2 cellular contexts compared by ENCODE assay signal in the genomic region with DNA sequence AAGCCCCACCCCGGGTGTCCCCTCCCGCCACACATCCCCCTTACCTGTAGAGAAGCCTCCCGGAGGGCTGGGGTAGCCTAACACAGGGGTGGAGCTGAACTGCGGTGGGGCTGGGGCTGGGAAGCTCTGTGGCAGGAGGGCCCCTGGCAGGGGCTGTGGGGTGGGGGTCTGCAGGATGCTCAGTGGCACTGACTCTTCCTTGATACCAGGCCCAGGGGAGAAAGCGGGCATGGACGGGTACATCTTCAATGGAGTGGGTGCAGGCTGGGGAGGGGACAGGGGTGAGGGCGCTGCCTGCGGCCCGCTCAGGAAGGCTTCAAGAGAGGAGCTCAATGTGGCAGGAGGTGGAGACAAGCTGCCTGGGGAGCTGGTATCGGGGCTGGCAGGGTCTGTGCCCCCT.
TF ChIP-seq lines count a peak whose summit lies in the region.

No MANE protein-coding gene starts in this region.

TF ChIP-seq in SK-N-SH, 30 proteins besides CTCF, POLR2A, EP300 and RAD21 (continued from another document):
- TF ChIP-seq, protein P1, sequence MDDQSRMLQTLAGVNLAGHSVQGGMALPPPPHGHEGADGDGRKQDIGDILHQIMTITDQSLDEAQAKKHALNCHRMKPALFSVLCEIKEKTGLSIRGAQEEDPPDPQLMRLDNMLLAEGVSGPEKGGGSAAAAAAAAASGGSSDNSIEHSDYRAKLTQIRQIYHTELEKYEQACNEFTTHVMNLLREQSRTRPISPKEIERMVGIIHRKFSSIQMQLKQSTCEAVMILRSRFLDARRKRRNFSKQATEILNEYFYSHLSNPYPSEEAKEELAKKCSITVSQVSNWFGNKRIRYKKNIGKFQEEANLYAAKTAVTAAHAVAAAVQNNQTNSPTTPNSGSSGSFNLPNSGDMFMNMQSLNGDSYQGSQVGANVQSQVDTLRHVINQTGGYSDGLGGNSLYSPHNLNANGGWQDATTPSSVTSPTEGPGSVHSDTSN (IDR thresholded peaks at IDR 0.05), result no peak
- TF ChIP-seq YY1 (IDR thresholded peaks at IDR 0.05; ENCODE audit: low read depth), result no peak
- TF ChIP-seq NFIC (IDR thresholded peaks at IDR 0.05; ENCODE audit: borderline replicate concordance), result no peak
- no peak for TF ChIP-seq USF1 (IDR thresholded peaks at IDR 0.05; ENCODE audit: borderline replicate concordance, low read depth)

TF ChIP-seq in SK-N-SH treated with all-trans-retinoic acid at 6 μM for 48 hours, 23 proteins besides CTCF, POLR2A, EP300 and RAD21 (continued from another document):
- TF ChIP-seq, protein P2, sequence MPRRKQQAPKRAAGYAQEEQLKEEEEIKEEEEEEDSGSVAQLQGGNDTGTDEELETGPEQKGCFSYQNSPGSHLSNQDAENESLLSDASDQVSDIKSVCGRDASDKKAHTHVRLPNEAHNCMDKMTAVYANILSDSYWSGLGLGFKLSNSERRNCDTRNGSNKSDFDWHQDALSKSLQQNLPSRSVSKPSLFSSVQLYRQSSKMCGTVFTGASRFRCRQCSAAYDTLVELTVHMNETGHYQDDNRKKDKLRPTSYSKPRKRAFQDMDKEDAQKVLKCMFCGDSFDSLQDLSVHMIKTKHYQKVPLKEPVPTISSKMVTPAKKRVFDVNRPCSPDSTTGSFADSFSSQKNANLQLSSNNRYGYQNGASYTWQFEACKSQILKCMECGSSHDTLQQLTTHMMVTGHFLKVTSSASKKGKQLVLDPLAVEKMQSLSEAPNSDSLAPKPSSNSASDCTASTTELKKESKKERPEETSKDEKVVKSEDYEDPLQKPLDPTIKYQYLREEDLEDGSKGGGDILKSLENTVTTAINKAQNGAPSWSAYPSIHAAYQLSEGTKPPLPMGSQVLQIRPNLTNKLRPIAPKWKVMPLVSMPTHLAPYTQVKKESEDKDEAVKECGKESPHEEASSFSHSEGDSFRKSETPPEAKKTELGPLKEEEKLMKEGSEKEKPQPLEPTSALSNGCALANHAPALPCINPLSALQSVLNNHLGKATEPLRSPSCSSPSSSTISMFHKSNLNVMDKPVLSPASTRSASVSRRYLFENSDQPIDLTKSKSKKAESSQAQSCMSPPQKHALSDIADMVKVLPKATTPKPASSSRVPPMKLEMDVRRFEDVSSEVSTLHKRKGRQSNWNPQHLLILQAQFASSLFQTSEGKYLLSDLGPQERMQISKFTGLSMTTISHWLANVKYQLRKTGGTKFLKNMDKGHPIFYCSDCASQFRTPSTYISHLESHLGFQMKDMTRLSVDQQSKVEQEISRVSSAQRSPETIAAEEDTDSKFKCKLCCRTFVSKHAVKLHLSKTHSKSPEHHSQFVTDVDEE (CRISPR knock-in tag; IDR thresholded peaks at IDR 0.05), result no peak
- TF ChIP-seq CSRNP3 (CRISPR knock-in tag; IDR thresholded peaks at IDR 0.05), result no peak
- no peak for TF ChIP-seq ZC3H10 (CRISPR knock-in tag; IDR thresholded peaks at IDR 0.05)
- TF ChIP-seq TCF4 (CRISPR knock-in tag; IDR thresholded peaks at IDR 0.05; ENCODE audit: borderline replicate concordance), result no peak
- TF ChIP-seq CSDC2 (CRISPR knock-in tag; IDR thresholded peaks at IDR 0.05), result no peak
